ENCODE assay signal across 1 cellular context in genomic region chr6:35194390-35194789, GRCh38.
TF ChIP-seq lines count a peak whose summit lies in the region.

No MANE protein-coding gene starts in this region.

TF ChIP-seq in IMR-90, 13 proteins besides CTCF, POLR2A, EP300 and RAD21:
- no peak for TF ChIP-seq BHLHE40 (IDR thresholded peaks at IDR 0.05; ENCODE audit: low read depth, low read length)
- TF ChIP-seq NFE2L2 (IDR thresholded peaks at IDR 0.05; ENCODE audit: low read depth, low read length), result no peak
- TF ChIP-seq MAZ (IDR thresholded peaks at IDR 0.05; ENCODE audit: borderline replicate concordance, low read depth, low read length), result no peak
